10 cellular contexts compared by ENCODE assay signal in the genomic region with DNA sequence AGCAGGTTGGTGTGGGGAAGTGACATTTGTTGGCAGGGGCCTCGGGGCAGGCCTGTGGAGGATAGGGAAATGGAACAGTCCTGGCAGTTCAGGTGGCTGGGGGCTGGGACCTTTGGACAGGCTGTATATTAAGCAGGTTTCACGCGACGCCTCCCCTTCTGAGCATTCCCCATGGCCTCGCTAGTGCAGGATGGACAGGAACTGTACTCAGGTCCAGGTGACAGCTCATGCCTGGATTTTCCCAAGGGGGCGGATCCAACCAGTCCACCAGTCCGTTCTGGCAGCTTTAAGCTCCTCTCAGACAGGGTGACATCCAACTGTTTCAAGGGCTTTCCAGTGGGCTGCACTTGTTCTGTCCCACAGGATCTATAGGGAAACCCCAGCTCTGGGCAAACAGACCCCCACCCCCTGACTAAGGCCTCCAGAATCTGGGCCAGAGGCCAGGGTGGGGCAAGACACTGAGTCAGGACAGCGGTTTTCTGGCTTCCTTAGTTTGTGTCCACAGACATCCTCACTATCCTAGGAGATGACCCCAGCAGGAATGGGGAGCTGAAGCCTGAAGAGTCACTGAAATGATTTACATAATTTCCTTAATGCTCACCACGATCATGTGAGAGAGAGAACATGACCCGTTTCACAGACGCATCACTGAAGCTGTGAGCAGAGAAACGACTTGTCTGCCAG. TPM values are rescaled to one million over a fixed set of nuclear protein-coding genes. Genes with fewer than 3 reads are reported as not detected.
DNase-seq lines count a peak whose midpoint lies in the region; ATAC-seq, FAIRE-seq and TF ChIP-seq lines count a peak whose summit lies in the region.
"Had no signal": no experiment of that assay in that cellular context is flagged by ENCODE, and none has a peak within 500 bp of the region (broad histone marks: within the 10 kb centered on the region; RNA-seq: fewer than 3 reads in every experiment).

No MANE protein-coding gene starts in this region.

- TSS peak; percentile 87 for BruUV-seq in mammary epithelial cell (replicated peaks; lab: Mats Ljungman, UMichigan)

- intact Hi-C loops in mammary epithelial cell (cut with micrococcal nuclease) (no loop called here), ascending aorta (cut with DNase I) (no loop called here)

- no peak for TF ChIP-seq CTCF in mammary epithelial cell (conservative IDR thresholded peaks at IDR 0.05 in 1 of 2, IDR thresholded peaks at IDR 0.05 in 1 of 2; ENCODE audit: extremely low read depth in 1 of 2, insufficient read depth in 1 of 2, low read depth in 1 of 2, low read length in 2 of 2)
- TF ChIP-seq CTCF in ascending aorta (IDR thresholded peaks at IDR 0.05): no peak

- in situ Hi-C loops in mammary epithelial cell (cut with MboI; ENCODE audit: low sequenced_read_pairs in 2 of 2): no loop called here

- H3K36me3 ChIP-seq in BLaER1 (no peaks in the 10 kb centered on the region), mammary epithelial cell (ENCODE audit: insufficient read depth, low read length) (no peaks in the 10 kb centered on the region), ascending aorta (no peaks in the 10 kb centered on the region)
- H3K36me3 ChIP-seq: cardiac muscle cell had no signal

- dilution Hi-C loops in mammary epithelial cell (cut with HindIII; ENCODE audit: low sequenced_read_pairs): loop anchor here (25.0 kb wide), 1 partner anchor 393 kb away; a partner anchor contains a TSS

- H3K4me2 ChIP-seq in BLaER1 (peak overlapping the region; percentile 68), mammary epithelial cell (ENCODE audit: insufficient read depth, low read depth, low read length) (peak overlapping the region; percentile 31)

- CTCF ChIA-PET in mammary epithelial cell (lab: Charles Lee; ENCODE audit: low non-redundant PET): interaction anchor here (0.6 kb wide), 1 partner anchor 43 kb away, joined by 5 read pairs; no protein-coding TSS in a partner anchor

- no peak overlapping the region for H3K27ac ChIP-seq in BLaER1
- peak overlapping the region; percentile 91 for H3K27ac ChIP-seq in mammary epithelial cell (ENCODE audit: insufficient read depth, low read depth, low read length)
- no peak overlapping the region for H3K27ac ChIP-seq in ascending aorta
- H3K27ac ChIP-seq: cardiac muscle cell had no signal

- H3K27me3 ChIP-seq in BLaER1 (no peaks in the 10 kb centered on the region), mammary epithelial cell (ENCODE audit: insufficient read depth, low read length) (no peaks in the 10 kb centered on the region), ascending aorta (no peaks in the 10 kb centered on the region)

- H4K20me1 ChIP-seq in BLaER1: no peaks in the 10 kb centered on the region
- no peaks in the 10 kb centered on the region for H4K20me1 ChIP-seq in mammary epithelial cell (ENCODE audit: insufficient read depth, low read length)

- peak; percentile 53 for DNase-seq in HTR-8/SVneo (ENCODE audit: insufficient read length, low spot score)
- peak; percentile 99 for DNase-seq in mammary epithelial cell
- peak; percentile 92 for DNase-seq in myocyte (ENCODE audit: low read depth)
- no peak for DNase-seq in HUDEP-2 (lab: John Stamatoyannopoulos, UW; ENCODE audit: unreplicated experiment in 76 of 76)
- DNase-seq in NCI-H128 (lab: John Stamatoyannopoulos, UW; ENCODE audit: unreplicated experiment): no peak
- no peak for DNase-seq in ascending aorta (ENCODE audit: low spot score in 2 of 2)

- no peak for ATAC-seq in HG02938 (IDR thresholded peaks at IDR 0.05; ENCODE audit: unreplicated experiment)

- H3K9me3 ChIP-seq in BLaER1 (no peaks in the 10 kb centered on the region), mammary epithelial cell (replicated peaks; ENCODE audit: insufficient read depth, low read length) (no peaks in the 10 kb centered on the region), ascending aorta (no peaks in the 10 kb centered on the region)

- H2AFZ ChIP-seq in mammary epithelial cell (ENCODE audit: low read depth, low read length): peak overlapping the region; percentile 12

- 26% methylated on average over 10 of the region's 12 CpGs for WGBS in mammary epithelial cell (ENCODE audit: low coverage, missing lambda C conversion rate)

- H3K79me2 ChIP-seq in mammary epithelial cell (ENCODE audit: insufficient read depth, low read length): no peaks in the 10 kb centered on the region

- no peak overlapping the region for H3K4me3 ChIP-seq in BLaER1
- no peak overlapping the region for H3K4me3 ChIP-seq in mammary epithelial cell (replicated peaks in 1 of 3; ENCODE audit: insufficient read depth in 1 of 3, low read depth in 2 of 3, low read length in 3 of 3)
- no peak overlapping the region for H3K4me3 ChIP-seq in ascending aorta
- H3K4me3 ChIP-seq: cardiac muscle cell had no signal

- H3K9ac ChIP-seq in BLaER1 (no peak overlapping the region), mammary epithelial cell (ENCODE audit: insufficient read depth, low read length) (peak overlapping the region; percentile 76)

- peak; percentile 26 for FAIRE-seq in HTR-8/SVneo (lab: Jason Lieb, UNC)

- H3K4me1 ChIP-seq in BLaER1 (peaks cover 29% of the 10 kb centered on the region), mammary epithelial cell (ENCODE audit: insufficient read depth, low read length) (peaks cover 45% of the 10 kb centered on the region), ascending aorta (no peaks in the 10 kb centered on the region)

RNA-seq across cellular contexts. Expression of a gene that starts 20.9 kb away (rescaled TPM):
- total RNA-seq in mammary epithelial cell: 10 to 100 TPM in 1 of 2 donors, not detected in 1; 12.8 TPM
- polyA plus RNA-seq in mammary epithelial cell: 7.2 TPM
- 3.0 TPM for polyA minus RNA-seq in mammary epithelial cell
- total RNA-seq in myocyte: not detected in 2 replicates
- polyA plus RNA-seq in myocyte (2012): not detected
- total RNA-seq in ascending aorta: not detected
- total RNA-seq: cardiac muscle cell, lower leg skin had no signal
- polyA plus RNA-seq: cardiac muscle cell had no signal

RNA-seq across cellular contexts. Expression of a gene that starts 34.1 kb away (rescaled TPM):
- not detected for total RNA-seq in mammary epithelial cell
- not detected for polyA plus RNA-seq in mammary epithelial cell
- polyA minus RNA-seq in mammary epithelial cell: not detected
- total RNA-seq in myocyte: not detected in 2 replicates
- polyA plus RNA-seq in myocyte (2012): not detected
- total RNA-seq in ascending aorta: not detected
- total RNA-seq: cardiac muscle cell, lower leg skin had no signal
- polyA plus RNA-seq: cardiac muscle cell had no signal

Comparison
In these comparisons a context has a peak if more than half of its experiments do, and no peak if none do; other contexts are left out.
1. DNase-seq: peak in HTR-8/SVneo (single experiment), mammary epithelial cell (single experiment) and myocyte (single experiment); none in HUDEP-2 (0 of 76), NCI-H128 (single experiment) and ascending aorta (0 of 2).